Comparison of ENCODE assay signal across 22 cellular contexts in the genomic region with DNA sequence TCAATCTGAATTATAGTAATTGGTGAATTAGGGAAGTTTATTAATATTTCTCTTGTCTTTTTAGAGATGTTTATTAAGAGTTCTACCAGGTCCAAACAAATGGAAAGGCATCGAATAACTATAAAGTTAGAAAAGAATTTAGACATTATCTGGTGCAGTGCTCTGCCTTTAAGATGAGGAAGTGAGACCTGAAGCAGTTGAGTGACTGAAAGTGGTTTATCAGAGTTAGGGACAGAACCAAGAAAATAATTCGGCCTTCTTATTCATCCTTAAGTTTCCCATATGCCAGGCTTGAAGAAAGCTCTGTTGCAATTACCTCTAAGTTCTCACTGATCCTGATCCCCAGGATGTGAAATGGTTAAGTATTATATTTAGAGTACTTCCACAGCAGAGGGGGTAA.
"Had no signal": no experiment of that assay in that cellular context is flagged by ENCODE, and none has a peak within 500 bp of the region (broad histone marks: within the 10 kb centered on the region; RNA-seq: fewer than 3 reads in every experiment).

No MANE protein-coding gene starts in this region.

- ATAC-seq: activated naive CD4-positive, alpha-beta T cell treated with anti-CD3 and anti-CD28 coated beads, Interleukin-2, amount 50 U/mL, for 72 hours; left lung; natural killer cell treated with Interleukin-12 subunit alpha and Interleukin-12 subunit beta and Interleukin-15 and Interleukin-18, amount 100 ng/mL, for 72 hours; pancreas; sciatic nerve; stimulated activated effector memory CD8-positive, alpha-beta T cell treated with anti-CD3 and anti-CD28 coated beads, Interleukin-12 subunit alpha, Interleukin-12 subunit beta, amount 100 ng/mL, for 72 hours had no signal

- H3K9me3 ChIP-seq: adrenal gland, breast epithelium, left lung, neutrophil, pancreas, testis had no signal

- H3K4me1 ChIP-seq: adrenal gland, breast epithelium, left lung, pancreas, testis had no signal

- H3K27me3 ChIP-seq: adrenal gland, breast epithelium, left lung, neutrophil, pancreas, testis had no signal

- H3K4me1 Mint-ChIP-seq: stimulated activated effector memory CD8-positive, alpha-beta T cell treated with anti-CD3 and anti-CD28 coated beads, Interleukin-12 subunit alpha, Interleukin-12 subunit beta, amount 100 ng/mL, for 72 hours had no signal

- H3K4me3 Mint-ChIP-seq: mesothelial cell of epicardium; natural killer cell treated with Interleukin-12 subunit alpha and Interleukin-12 subunit beta and Interleukin-15 and Interleukin-18, amount 100 ng/mL, for 72 hours; stimulated activated effector memory CD8-positive, alpha-beta T cell treated with anti-CD3 and anti-CD28 coated beads, Interleukin-12 subunit alpha, Interleukin-12 subunit beta, amount 100 ng/mL, for 72 hours; type B pancreatic cell had no signal

- H3K4me2 ChIP-seq: smooth muscle cell had no signal

- DNase-seq: activated CD4-positive, alpha-beta T cell treated with anti-CD3 and anti-CD28 coated beads for 1 hour; activated CD4-positive, alpha-beta T cell treated with anti-CD3 and anti-CD28 coated beads, Interleukin-2, amount 50 U/mL, for 4 hours; activated gamma-delta T cell treated with Interleukin-2 at 50 U/mL for 16 hours; adrenal gland; cortex of kidney; effector CD4-positive, alpha-beta T cell; head of caudate nucleus; left lung; pancreas; stimulated activated CD4-positive, alpha-beta T cell treated with anti-CD3 and anti-CD28 coated beads, Interleukin-4, amount 100 ng/mL, for 24 hours; testis had no signal

- H3K27ac Mint-ChIP-seq: activated naive CD4-positive, alpha-beta T cell treated with anti-CD3 and anti-CD28 coated beads, Interleukin-2, amount 50 U/mL, for 72 hours; mesothelial cell of epicardium; natural killer cell treated with Interleukin-12 subunit alpha and Interleukin-12 subunit beta and Interleukin-15 and Interleukin-18, amount 100 ng/mL, for 72 hours; stimulated activated effector memory CD8-positive, alpha-beta T cell treated with anti-CD3 and anti-CD28 coated beads, Interleukin-12 subunit alpha, Interleukin-12 subunit beta, amount 100 ng/mL, for 72 hours; type B pancreatic cell had no signal

- H3K36me3 Mint-ChIP-seq: mesothelial cell of epicardium; stimulated activated effector memory CD8-positive, alpha-beta T cell treated with anti-CD3 and anti-CD28 coated beads, Interleukin-12 subunit alpha, Interleukin-12 subunit beta, amount 100 ng/mL, for 72 hours; type B pancreatic cell had no signal

- H3K36me3 ChIP-seq: adrenal gland, breast epithelium, left lung, neutrophil, pancreas had no signal

- FAIRE-seq: astrocyte, frontal cortex, pancreas had no signal

- H3K27ac ChIP-seq: adrenal gland, breast epithelium, left lung, neutrophil, pancreas, testis had no signal

- H3K4me3 ChIP-seq: adrenal gland, breast epithelium, left lung, pancreas, smooth muscle cell, testis had no signal

- H3K27me3 Mint-ChIP-seq: natural killer cell treated with Interleukin-12 subunit alpha and Interleukin-12 subunit beta and Interleukin-15 and Interleukin-18, amount 100 ng/mL, for 72 hours; type B pancreatic cell had no signal

- H3K9me3 Mint-ChIP-seq: type B pancreatic cell had no signal
